Comparison of ENCODE assay signal across 1 cellular context in the genomic region with DNA sequence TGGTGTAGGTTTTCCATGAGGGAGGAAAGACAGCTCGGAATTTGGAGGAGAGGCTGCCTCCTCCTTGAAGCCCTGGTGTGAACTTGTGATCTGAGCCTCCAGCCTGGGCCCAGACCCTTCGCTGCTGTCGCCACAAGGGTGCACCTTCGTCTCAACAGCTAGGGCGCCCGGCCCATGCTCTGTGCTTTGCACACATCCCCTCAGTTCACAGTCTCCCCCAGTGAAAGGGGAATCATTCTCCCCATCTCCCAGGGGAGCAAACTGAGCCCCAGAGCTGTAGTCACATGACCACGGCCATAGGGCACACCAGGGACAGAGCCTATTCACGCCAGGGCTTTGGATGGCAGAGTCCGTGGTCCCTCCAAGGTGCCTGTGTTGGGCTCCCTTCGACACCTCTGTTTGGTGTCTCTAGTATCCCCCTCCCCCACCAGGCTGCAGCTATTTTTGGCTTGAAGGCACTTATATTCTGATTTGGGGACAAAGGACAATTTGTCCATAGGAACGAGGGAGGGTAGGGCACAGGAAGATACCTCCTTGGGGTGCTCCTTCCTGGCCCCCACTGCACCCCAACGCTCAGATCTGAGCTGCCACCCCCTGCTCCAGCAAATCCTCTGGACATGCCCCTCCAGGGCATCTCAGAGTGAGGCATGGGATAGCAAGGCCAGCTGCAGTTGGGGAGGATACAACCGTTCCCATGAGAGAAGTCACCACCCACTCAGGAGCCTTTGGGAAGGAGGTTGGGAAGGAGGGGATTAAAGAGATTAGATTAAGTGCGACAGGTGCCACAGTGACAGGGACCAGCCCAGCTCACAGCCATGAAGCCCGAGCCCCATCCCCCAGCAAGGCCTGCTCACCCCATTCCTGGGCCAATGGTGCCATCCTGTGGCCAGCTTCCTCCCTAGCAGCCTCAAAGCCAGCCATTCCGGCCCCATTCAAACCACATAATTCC.
A peak's percentile ranks its signal among the peaks of the same experiment; 100 is the strongest.
TF ChIP-seq lines count a peak whose summit lies in the region.

No MANE protein-coding gene starts in this region.

TF ChIP-seq in HepG2, 621 proteins besides CTCF, POLR2A, EP300 and RAD21 (continued from another document):
- TF ChIP-seq, protein P1, sequence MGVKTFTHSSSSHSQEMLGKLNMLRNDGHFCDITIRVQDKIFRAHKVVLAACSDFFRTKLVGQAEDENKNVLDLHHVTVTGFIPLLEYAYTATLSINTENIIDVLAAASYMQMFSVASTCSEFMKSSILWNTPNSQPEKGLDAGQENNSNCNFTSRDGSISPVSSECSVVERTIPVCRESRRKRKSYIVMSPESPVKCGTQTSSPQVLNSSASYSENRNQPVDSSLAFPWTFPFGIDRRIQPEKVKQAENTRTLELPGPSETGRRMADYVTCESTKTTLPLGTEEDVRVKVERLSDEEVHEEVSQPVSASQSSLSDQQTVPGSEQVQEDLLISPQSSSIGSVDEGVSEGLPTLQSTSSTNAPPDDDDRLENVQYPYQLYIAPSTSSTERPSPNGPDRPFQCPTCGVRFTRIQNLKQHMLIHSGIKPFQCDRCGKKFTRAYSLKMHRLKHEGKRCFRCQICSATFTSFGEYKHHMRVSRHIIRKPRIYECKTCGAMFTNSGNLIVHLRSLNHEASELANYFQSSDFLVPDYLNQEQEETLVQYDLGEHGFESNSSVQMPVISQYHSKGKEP (CRISPR knock-in tag; IDR thresholded peaks at IDR 0.05) = no peak
- TF ChIP-seq TFDP2 (CRISPR knock-in tag; IDR thresholded peaks at IDR 0.05) (no peak), ZNF709 (CRISPR knock-in tag; IDR thresholded peaks at IDR 0.05) (no peak), YY1 (IDR thresholded peaks at IDR 0.05; ENCODE audit: insufficient read depth, insufficient replicate concordance, low read depth, low read length) (peak; percentile 41), CEBPG (CRISPR knock-in tag; IDR thresholded peaks at IDR 0.05) (no peak), SNAPC2 (CRISPR knock-in tag; IDR thresholded peaks at IDR 0.05) (no peak), ZNF850 (CRISPR knock-in tag; conservative IDR thresholded peaks at IDR 0.05) (no peak), ZNF329 (CRISPR knock-in tag; IDR thresholded peaks at IDR 0.05; ENCODE audit: low read depth) (no peak), ZNF460 (CRISPR knock-in tag; IDR thresholded peaks at IDR 0.05; ENCODE audit: borderline replicate concordance) (no peak), ZNF260 (CRISPR knock-in tag; IDR thresholded peaks at IDR 0.05; ENCODE audit: borderline replicate concordance, low read depth) (no peak), ZNF281 (CRISPR knock-in tag; IDR thresholded peaks at IDR 0.05; ENCODE audit: borderline replicate concordance) (peak; percentile 90), RNF2 (conservative IDR thresholded peaks at IDR 0.05; ENCODE audit: low read depth) (no peak), HOXA7 (CRISPR knock-in tag; IDR thresholded peaks at IDR 0.05) (no peak), ATF1 (CRISPR knock-in tag; IDR thresholded peaks at IDR 0.05) (no peak), WIZ (CRISPR knock-in tag; IDR thresholded peaks at IDR 0.05) (no peak), U2AF1 (optimal IDR thresholded peaks at IDR 0.05; ENCODE audit: low read depth, low read length) (no peak), UBTF (CRISPR knock-in tag; IDR thresholded peaks at IDR 0.05) (no peak), ESRRA (CRISPR knock-in tag; IDR thresholded peaks at IDR 0.05; ENCODE audit: low read depth) (no peak), SMC3 (IDR thresholded peaks at IDR 0.05; ENCODE audit: low read length) (peak; percentile 85), ZBTB38 (CRISPR knock-in tag; IDR thresholded peaks at IDR 0.05) (no peak), RBM39 (IDR thresholded peaks at IDR 0.05; ENCODE audit: low read depth, low read length, poor library complexity, severe bottlenecking) (no peak), GPN1 (CRISPR knock-in tag; IDR thresholded peaks at IDR 0.05; ENCODE audit: borderline replicate concordance) (no peak), ZNF660 (CRISPR knock-in tag; IDR thresholded peaks at IDR 0.05; ENCODE audit: borderline replicate concordance, low read depth) (no peak), ZNF572 (CRISPR knock-in tag; IDR thresholded peaks at IDR 0.05) (no peak), SALL2 (CRISPR knock-in tag; IDR thresholded peaks at IDR 0.05) (no peak), CC2D1A (CRISPR knock-in tag; IDR thresholded peaks at IDR 0.05) (no peak), TEAD3 (CRISPR knock-in tag; optimal IDR thresholded peaks at IDR 0.05; ENCODE audit: borderline replicate concordance) (peak; percentile 40), MYPOP (CRISPR knock-in tag; IDR thresholded peaks at IDR 0.05) (no peak), ARNTL (CRISPR knock-in tag; IDR thresholded peaks at IDR 0.05) (no peak), MTA3 (CRISPR knock-in tag; IDR thresholded peaks at IDR 0.05) (no peak), ZSCAN5A (CRISPR knock-in tag; IDR thresholded peaks at IDR 0.05; ENCODE audit: borderline replicate concordance) (no peak)
- TF ChIP-seq, protein P2, sequence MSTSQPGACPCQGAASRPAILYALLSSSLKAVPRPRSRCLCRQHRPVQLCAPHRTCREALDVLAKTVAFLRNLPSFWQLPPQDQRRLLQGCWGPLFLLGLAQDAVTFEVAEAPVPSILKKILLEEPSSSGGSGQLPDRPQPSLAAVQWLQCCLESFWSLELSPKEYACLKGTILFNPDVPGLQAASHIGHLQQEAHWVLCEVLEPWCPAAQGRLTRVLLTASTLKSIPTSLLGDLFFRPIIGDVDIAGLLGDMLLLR (CRISPR knock-in tag; IDR thresholded peaks at IDR 0.05) = no peak
